Comparison of ENCODE assay signal across 1 cellular context in genomic region chr9:131731237-131731995, GRCh38.
TF ChIP-seq lines count a peak whose summit lies in the region.

No MANE protein-coding gene starts in this region.

TF ChIP-seq in WTC11, 78 proteins besides CTCF, POLR2A, EP300 and RAD21 (continued from another document):
- TF ChIP-seq ATF6 (CRISPR knock-in tag; IDR thresholded peaks at IDR 0.05) = no peak
- TF ChIP-seq FOXK1 (CRISPR knock-in tag; IDR thresholded peaks at IDR 0.05) = no peak
- TF ChIP-seq E2F1 (CRISPR knock-in tag; IDR thresholded peaks at IDR 0.05) = no peak
- TF ChIP-seq KAT7 (CRISPR knock-in tag; IDR thresholded peaks at IDR 0.05; ENCODE audit: borderline replicate concordance) = no peak
- TF ChIP-seq PREB (CRISPR knock-in tag; IDR thresholded peaks at IDR 0.05; ENCODE audit: borderline replicate concordance) = no peak
- TF ChIP-seq TEAD4 (CRISPR knock-in tag; IDR thresholded peaks at IDR 0.05) = no peak
- TF ChIP-seq HMGA2 (CRISPR knock-in tag; IDR thresholded peaks at IDR 0.05) = no peak
